Comparison of ENCODE assay signal across 10 cellular contexts in the genomic region with DNA sequence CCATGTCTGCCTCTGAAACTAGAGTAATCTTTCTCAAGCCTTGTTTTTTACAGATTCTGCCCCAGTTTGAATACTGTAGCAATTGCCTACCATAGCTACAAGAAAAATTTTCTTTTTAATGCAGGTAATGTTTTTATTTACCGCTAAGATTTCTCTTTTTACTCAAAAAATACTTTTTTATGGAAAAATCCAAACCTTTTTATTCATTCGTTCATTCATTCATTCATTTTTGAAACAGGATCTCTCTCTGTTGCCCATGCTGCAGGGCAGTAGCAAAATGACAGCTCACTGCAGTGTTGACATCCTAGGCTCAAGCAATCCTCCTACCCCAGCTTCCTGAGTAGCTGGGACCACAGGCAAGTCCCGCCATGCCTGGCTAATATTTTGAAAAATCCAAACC. TPM values are rescaled to one million over a fixed set of nuclear protein-coding genes. Genes with fewer than 3 reads are reported as not detected.
A peak's percentile ranks its signal among the peaks of the same experiment; 100 is the strongest.
DNase-seq lines count a peak whose midpoint lies in the region; ATAC-seq and TF ChIP-seq lines count a peak whose summit lies in the region.
"Had no signal": no experiment of that assay in that cellular context is flagged by ENCODE, and none has a peak within 500 bp of the region (broad histone marks: within the 10 kb centered on the region; RNA-seq: fewer than 3 reads in every experiment).

No MANE protein-coding gene starts in this region.

- no peak for TF ChIP-seq CTCF in heart right ventricle (IDR thresholded peaks at IDR 0.05)
- TF ChIP-seq CTCF in adrenal gland (IDR thresholded peaks at IDR 0.05) = no peak
- TF ChIP-seq CTCF in upper lobe of right lung (IDR thresholded peaks at IDR 0.05) = no peak
- TF ChIP-seq CTCF in RWPE1 (conservative IDR thresholded peaks at IDR 0.05; ENCODE audit: low read depth) = no peak

- H3K9me3 ChIP-seq in heart right ventricle = no peaks in the 10 kb centered on the region
- H3K9me3 ChIP-seq in adrenal gland (replicated peaks in 1 of 3) = no peaks in the 10 kb centered on the region
- H3K9me3 ChIP-seq in mononuclear cell (ENCODE audit: low read depth, low read length) = no peaks in the 10 kb centered on the region
- no peaks in the 10 kb centered on the region for H3K9me3 ChIP-seq in upper lobe of right lung
- H3K9me3 ChIP-seq: SJSA1 had no signal

- H3K4me1 ChIP-seq in heart right ventricle (peaks cover 4 to 48% (median 38%) of the 10 kb centered on the region in 9 donors), adrenal gland (replicated peaks in 1 of 2) (peaks cover 27 to 29% of the 10 kb centered on the region in 2 donors), mononuclear cell (ENCODE audit: insufficient read depth, low read length) (peaks cover 46% of the 10 kb centered on the region), upper lobe of right lung (peaks cover 31% of the 10 kb centered on the region)

- H3K27ac ChIP-seq in heart right ventricle (peak overlapping the region; percentile 2 to 99 (median 74)), adrenal gland (peak overlapping the region in 4 of 5 donors; percentile 61 to 98 (median 79)), upper lobe of right lung (no peak overlapping the region), RWPE1 (no peak overlapping the region)
- H3K27ac ChIP-seq: SJSA1 had no signal

- CTCF ChIA-PET in RWPE1 (lab: Yijun Ruan, JAX) = interaction anchor here (0.5 to 1.4 kb wide), 11 partner anchors 9 to 334 kb away, joined by 3 to 9 read pairs (median 3); no protein-coding TSS in a partner anchor

- 72 to 85% methylated on average over 3 of the region's 3 CpGs for WGBS in heart right ventricle, 2 donors
- WGBS in adrenal gland, 4 donors = 80 to 89% (median 84%) methylated on average over 3 of the region's 3 CpGs

- intact Hi-C loops in heart right ventricle (cut with DNase I) (loop anchor here in 3 of 10 donors (5.0 to 10.0 kb wide), 4 partner anchors 37 to 62 kb away; a partner anchor contains a TSS), cardiac septum (cut with DNase I) (loop anchor here (5.0 kb wide), 1 partner anchor 58 kb away; a partner anchor contains a TSS), adrenal gland (cut with DNase I) (no loop called here), upper lobe of right lung (cut with DNase I) (no loop called here)

- ATAC-seq in heart right ventricle (no peak), upper lobe of right lung (no peak)

- TF ChIP-seq POLR2A in adrenal gland (IDR thresholded peaks at IDR 0.05) = no peak

- no peak for DNase-seq in heart right ventricle
- DNase-seq in cardiac septum (ENCODE audit: low spot score) = no peak
- DNase-seq in adrenal gland = no peak
- no peak for DNase-seq in upper lobe of right lung
- no peak for DNase-seq in RWPE1 (ENCODE audit: low spot score)
- DNase-seq in NCI-H2081 (lab: John Stamatoyannopoulos, UW) = no peak
- DNase-seq in GM19240 (ENCODE audit: insufficient read length, low spot score) = no peak
- DNase-seq: foreskin melanocyte had no signal

- H3K4me3 ChIP-seq in heart right ventricle (peak overlapping the region in 9 of 10 donors; percentile 74 to 98 (median 91)), adrenal gland (no peak overlapping the region), mononuclear cell (ENCODE audit: low read length) (peak overlapping the region; percentile 64), upper lobe of right lung (peak overlapping the region; percentile 94)
- H3K4me3 ChIP-seq: SJSA1 had no signal

- H3K27me3 ChIP-seq in heart right ventricle = no peaks in the 10 kb centered on the region
- no peaks in the 10 kb centered on the region for H3K27me3 ChIP-seq in adrenal gland
- no peaks in the 10 kb centered on the region for H3K27me3 ChIP-seq in mononuclear cell (ENCODE audit: insufficient read depth, low read length)
- no peaks in the 10 kb centered on the region for H3K27me3 ChIP-seq in upper lobe of right lung

- POLR2A ChIA-PET in RWPE1 (lab: Yijun Ruan, JAX; ENCODE audit: low non-redundant PET) = no interaction called here

- H3K36me3 ChIP-seq in heart right ventricle (no peaks in the 10 kb centered on the region), adrenal gland (replicated peaks in 1 of 2) (no peaks in the 10 kb centered on the region), upper lobe of right lung (no peaks in the 10 kb centered on the region)

RNA-seq across cellular contexts. Expression of a gene that starts 2.7 kb away (rescaled TPM):
- total RNA-seq in heart right ventricle (10 to 100 TPM; 28.8 to 84.4 (median 48.3) TPM), cardiac septum (37.6 TPM), adrenal gland (100 to 1,000 TPM in 1 of 8 donors, 10 to 100 TPM in 7; 61.9 to 140 (median 69.6) TPM), mononuclear cell (13.7 TPM), upper lobe of right lung (76.4 TPM)
- polyA plus RNA-seq in heart right ventricle (10 to 100 TPM; 18.8 to 22.8 TPM), adrenal gland (10 to 100 TPM; 15.2 to 66.1 (median 22.3) TPM)

RNA-seq across cellular contexts. Expression of a gene that starts 59.3 kb away (rescaled TPM):
- total RNA-seq in heart right ventricle = 100 to 1,000 TPM in 4 of 10 donors, 10 to 100 TPM in 6; 63.2 to 138 (median 96.7) TPM
- 100 to 1,000 TPM; 139 to 186 TPM for polyA plus RNA-seq in heart right ventricle
- 58.0 TPM for total RNA-seq in cardiac septum
- 10 to 100 TPM; 31.1 to 65.6 (median 44.3) TPM for total RNA-seq in adrenal gland
- 10 to 100 TPM; 46.7 to 77.8 (median 48.1) TPM for polyA plus RNA-seq in adrenal gland
- total RNA-seq in mononuclear cell = 20.4 TPM
- total RNA-seq in upper lobe of right lung = 36.3 TPM

RNA-seq across cellular contexts. Expression of a gene that starts 59.3 kb away (rescaled TPM):
- total RNA-seq in heart right ventricle = 10 to 100 TPM in 8 of 10 donors, 1 to 10 TPM in 2; 9.0 to 17.7 (median 12.1) TPM
- polyA plus RNA-seq in heart right ventricle = 10 to 100 TPM in 1 of 2 donors, 1 to 10 TPM in 1; 9.1 to 24.3 TPM
- total RNA-seq in cardiac septum = 12.3 TPM
- 10 to 100 TPM in 7 of 8 donors, 1 to 10 TPM in 1; 9.4 to 21.0 (median 16.3) TPM for total RNA-seq in adrenal gland
- 10 to 100 TPM in 2 of 3 donors, 1 to 10 TPM in 1; 8.7 to 40.6 (median 29.5) TPM for polyA plus RNA-seq in adrenal gland
- 15.5 TPM for total RNA-seq in mononuclear cell
- 20.3 TPM for total RNA-seq in upper lobe of right lung

Comparison
In these comparisons a context has a peak if more than half of its experiments do, and no peak if none do; other contexts are left out.
1. H3K27ac ChIP-seq: peak in heart right ventricle (10 of 10) and adrenal gland (4 of 5); none in upper lobe of right lung (single experiment) and RWPE1 (single experiment).
2. H3K4me3 ChIP-seq: peak in heart right ventricle (9 of 10), mononuclear cell (single experiment) and upper lobe of right lung (single experiment); none in adrenal gland (0 of 4).